In genomic region chr1:84944767-84945486, GRCh38 we compare ENCODE assay signal across 8 cellular contexts. TPM values are rescaled to one million over a fixed set of nuclear protein-coding genes. Genes with fewer than 3 reads are reported as not detected.
DNase-seq lines count a peak whose midpoint lies in the region; ATAC-seq, FAIRE-seq and TF ChIP-seq lines count a peak whose summit lies in the region.

No MANE protein-coding gene starts in this region.

- H3K27ac ChIP-seq in RWPE2 (ENCODE audit: poor library complexity, severe bottlenecking) (no peak overlapping the region), pancreas (peak overlapping the region in 3 of 4 donors; percentile 33 to 80 (median 74)), upper lobe of left lung (peak overlapping the region; percentile 75 to 87 (median 79))

- no peak for TF ChIP-seq EP300 in upper lobe of left lung (IDR thresholded peaks at IDR 0.05)

- no peaks in the 10 kb centered on the region for H3K36me3 ChIP-seq in RWPE2 (ENCODE audit: low read depth)
- no peaks in the 10 kb centered on the region for H3K36me3 ChIP-seq in pancreas
- H3K36me3 ChIP-seq in upper lobe of left lung: no peaks in the 10 kb centered on the region

- ATAC-seq in RWPE2 (ENCODE audit: low read depth) (peak; percentile 85), pancreas (peak; percentile 96 to 99 (median 98)), upper lobe of left lung (ENCODE audit: low FRiP score in 2 of 2) (peak; percentile 96 to 99)

- H3K4me1 ChIP-seq in RWPE2 (ENCODE audit: insufficient read depth, poor library complexity, severe bottlenecking): peaks cover 5% of the 10 kb centered on the region
- H3K4me1 ChIP-seq in pancreas: peaks cover 0 to 7% (median 0%) of the 10 kb centered on the region in 3 donors
- H3K4me1 ChIP-seq in upper lobe of left lung: peaks cover 9 to 13% (median 9%) of the 10 kb centered on the region in 4 donors

- TF ChIP-seq CTCF in LNCaP clone FGC (IDR thresholded peaks at IDR 0.05; ENCODE audit: control insufficient read depth, extremely low read depth, insufficient read depth) (peak; percentile 86), RWPE2 (IDR thresholded peaks at IDR 0.05; ENCODE audit: poor library complexity, severe bottlenecking) (peak; percentile 98), pancreas (IDR thresholded peaks at IDR 0.05) (peak; percentile 41 to 92 (median 80)), upper lobe of left lung (IDR thresholded peaks at IDR 0.05) (peak; percentile 83 to 95 (median 90))

- H3K9me3 ChIP-seq in RWPE2 (ENCODE audit: severe bottlenecking): no peaks in the 10 kb centered on the region
- no peaks in the 10 kb centered on the region for H3K9me3 ChIP-seq in pancreas
- H3K9me3 ChIP-seq in upper lobe of left lung: peaks cover 0 to 5% (median 0%) of the 10 kb centered on the region in 4 donors

- DNase-seq in H4 (ENCODE audit: low spot score): peak; percentile 81
- DNase-seq in LNCaP clone FGC (ENCODE audit: low read depth): peak; percentile 82
- no peak for DNase-seq in RWPE2 (ENCODE audit: low spot score)
- DNase-seq in activated naive CD4-positive, alpha-beta T cell treated with Interleukin-2 at 50 U/mL for 16 hours: peak; percentile 61
- peak; percentile 91 for DNase-seq in globus pallidus (ENCODE audit: low spot score)
- DNase-seq in pancreas: peak in 4 of 6 donors; percentile 33 to 83 (median 76)
- DNase-seq in upper lobe of left lung: peak in 1 of 2 donors; percentile 78

- FAIRE-seq in G401.6 (lab: Jason Lieb, UNC) (peak; percentile 94), pancreas (lab: Jason Lieb, UNC) (peak; percentile 93)

- peak in 1 of 4 donors; percentile 9 for TF ChIP-seq POLR2A in upper lobe of left lung (IDR thresholded peaks at IDR 0.05)

- H3K27me3 ChIP-seq in RWPE2 (ENCODE audit: insufficient read depth, poor library complexity, severe bottlenecking) (no peaks in the 10 kb centered on the region), pancreas (no peaks in the 10 kb centered on the region), upper lobe of left lung (no peaks in the 10 kb centered on the region)

- H3K4me3 ChIP-seq in LNCaP clone FGC (ENCODE audit: low read depth, low read length) (peak overlapping the region; percentile 34), RWPE2 (ENCODE audit: severe bottlenecking) (peak overlapping the region; percentile 17), pancreas (peak overlapping the region in 3 of 4 donors; percentile 4 to 35 (median 32)), upper lobe of left lung (peak overlapping the region in 3 of 4 donors; percentile 34 to 52 (median 47))

- intact Hi-C loops in pancreas (cut with DNase I): loop anchor here in 2 of 3 donors (10.0 kb wide), 2 partner anchors 170 to 310 kb away; partner anchors contain the start of gene C1orf52 (in 2 of the 2)

- WGBS in pancreas, 2 donors: 1 to 2% methylated on average over 6 of the region's 6 CpGs
- WGBS in upper lobe of left lung, 2 donors: 0 to 1% methylated on average over 6 of the region's 6 CpGs

RNA-seq across cellular contexts. Expression of gene LPAR3, which starts 51.9 kb away (rescaled TPM):
- 0.27 TPM in 1 of 2 replicates, not detected in the other for total RNA-seq in H4 (2014; rRNA removed; shearing (Covaris generic))
- total RNA-seq in pancreas: 10 to 100 TPM in 4 of 6 donors, 1 to 10 TPM in 2; 7.8 to 19.5 (median 12.7) TPM
- 1 to 10 TPM; 1.4 to 2.1 TPM for polyA plus RNA-seq in pancreas
- 1 to 10 TPM in 5 of 6 donors, not detected in 1; 1.5 to 9.8 (median 4.3) TPM for total RNA-seq in upper lobe of left lung

RNA-seq across cellular contexts. Expression of gene MCOLN2, which starts 52.0 kb away (rescaled TPM):
- 2.3 and 2.6 TPM in 2 replicates for total RNA-seq in H4 (2014; rRNA removed; shearing (Covaris generic))
- total RNA-seq in pancreas (1 to 10 TPM in 3 of 6 donors, under 1 TPM in 3; 0.47 to 1.7 (median 1.1) TPM), upper lobe of left lung (10 to 100 TPM in 2 of 6 donors, 1 to 10 TPM in 4; 5.8 to 41.9 (median 7.4) TPM)
- under 1 TPM; 0.59 to 0.95 TPM for polyA plus RNA-seq in pancreas
